11 cellular contexts compared by ENCODE assay signal in the genomic region with DNA sequence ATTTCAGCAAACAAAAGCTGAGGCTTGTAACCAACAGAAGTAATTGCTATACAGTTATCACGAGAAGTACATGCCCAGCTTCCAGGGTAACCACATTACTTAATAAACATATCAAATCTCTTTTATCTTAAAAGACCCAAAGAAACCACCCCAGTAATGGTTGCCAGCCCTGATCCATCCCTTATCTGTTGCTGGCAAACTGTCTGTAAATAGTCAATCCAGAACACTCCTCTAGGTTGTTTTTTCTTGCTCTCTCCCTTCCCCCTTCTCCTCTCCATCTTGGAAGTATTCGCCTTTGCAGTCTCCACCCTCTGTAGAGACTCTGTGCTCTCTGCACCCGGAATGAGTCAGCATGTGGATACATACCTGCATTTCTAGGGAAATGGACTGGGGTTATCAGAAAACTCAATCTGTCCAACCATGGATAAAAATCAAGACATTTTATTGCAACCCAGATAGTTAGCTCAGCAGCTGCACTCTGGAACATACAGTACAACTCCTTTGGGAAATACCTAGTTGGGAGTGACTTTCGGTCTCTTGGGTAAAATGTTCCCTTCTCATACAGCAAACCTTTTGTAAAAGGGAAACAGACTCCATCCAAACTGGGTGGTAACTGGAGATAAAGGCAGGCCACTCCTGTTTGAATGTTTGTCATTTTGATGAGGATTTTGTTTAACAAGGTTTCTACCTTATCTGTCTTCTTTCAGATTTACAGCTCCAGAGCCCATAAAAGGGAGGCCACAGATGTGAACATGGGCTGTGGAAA.
DNase-seq lines count a peak whose midpoint lies in the region; ATAC-seq and TF ChIP-seq lines count a peak whose summit lies in the region.
"Had no signal": no experiment of that assay in that cellular context is flagged by ENCODE, and none has a peak within 500 bp of the region (broad histone marks: within the 10 kb centered on the region; RNA-seq: fewer than 3 reads in every experiment).

No MANE protein-coding gene starts in this region.

- H3K27ac Mint-ChIP-seq in osteocyte (ENCODE audit: unreplicated experiment), result no peak overlapping the region

- H3K4me3 Mint-ChIP-seq in osteocyte (ENCODE audit: unreplicated experiment), result no peak overlapping the region
- H3K4me3 Mint-ChIP-seq: naive B cell had no signal

- no peaks in the 10 kb centered on the region for H3K27me3 Mint-ChIP-seq in osteocyte (ENCODE audit: unreplicated experiment)
- H3K27me3 Mint-ChIP-seq: naive B cell had no signal

- H3K27ac ChIP-seq in caudate nucleus (ENCODE audit: low read depth, low read length) (no peak overlapping the region), brain microvascular endothelial cell (no peak overlapping the region)

- intact Hi-C loops in left colon (cut with DNase I, micrococcal nuclease), result no loop called here

- H3K27me3 ChIP-seq in brain microvascular endothelial cell (replicated peaks), result no peaks in the 10 kb centered on the region

- no peak for TF ChIP-seq CTCF in cardiac fibroblast (IDR thresholded peaks at IDR 0.05; ENCODE audit: low read depth, low read length)
- TF ChIP-seq CTCF in osteocyte (IDR thresholded peaks at IDR 0.05), result no peak
- TF ChIP-seq CTCF in brain microvascular endothelial cell (IDR thresholded peaks at IDR 0.05; ENCODE audit: low read depth, low read length, missing control alignments), result no peak

- ATAC-seq in left colon, result peak; percentile 85
- ATAC-seq in HG03045 (IDR thresholded peaks at IDR 0.05; ENCODE audit: unreplicated experiment), result no peak

- in situ Hi-C loops in brain microvascular endothelial cell (cut with HindIII; ENCODE audit: low pct_ligation_motif_present, low sequenced_read_pairs), result no loop called here

- no peaks in the 10 kb centered on the region for H3K9me3 Mint-ChIP-seq in osteocyte (ENCODE audit: unreplicated experiment)
- H3K9me3 Mint-ChIP-seq: naive B cell had no signal

- H3K4me1 Mint-ChIP-seq in osteocyte (ENCODE audit: unreplicated experiment), result peaks cover 26% of the 10 kb centered on the region

- H3K36me3 ChIP-seq in brain microvascular endothelial cell (replicated peaks), result no peaks in the 10 kb centered on the region

- peak; percentile 85 for DNase-seq in A172 (ENCODE audit: low spot score)
- peak; percentile 41 for DNase-seq in HuH-7 (ENCODE audit: low spot score)
- peak; percentile 46 to 53 for DNase-seq in cardiac fibroblast (ENCODE audit: low read depth in 2 of 2)
- DNase-seq in left colon, result peak; percentile 34 to 77
- no peak for DNase-seq in caudate nucleus (lab: John Stamatoyannopoulos, UW)
- DNase-seq in osteocyte (ENCODE audit: extremely low spot score, unreplicated experiment), result no peak
- DNase-seq in brain microvascular endothelial cell, result no peak
- DNase-seq: activated CD4-positive, alpha-beta T cell treated with anti-CD3 and anti-CD28 coated beads for 4 hours; naive B cell; NCI-H345 had no signal

- H3K36me3 Mint-ChIP-seq in osteocyte (ENCODE audit: unreplicated experiment), result no peaks in the 10 kb centered on the region

- H3K4me3 ChIP-seq in cardiac fibroblast (replicated peaks in 1 of 2; ENCODE audit: low read depth in 2 of 2, low read length in 2 of 2), result no peak overlapping the region
- H3K4me3 ChIP-seq in brain microvascular endothelial cell (ENCODE audit: low read depth, low read length), result no peak overlapping the region

Comparison
In these comparisons a context has a peak if more than half of its experiments do, and no peak if none do; other contexts are left out.
1. DNase-seq: peak in A172 (single experiment), HuH-7 (single experiment), cardiac fibroblast (2 of 2) and left colon (2 of 2); none in caudate nucleus (0 of 61), osteocyte (single experiment) and brain microvascular endothelial cell (single experiment).